In genomic region chr3:13054705-13055285, GRCh38 we compare ENCODE assay signal across 30 cellular contexts.
"Had no signal": no experiment of that assay in that cellular context is flagged by ENCODE, and none has a peak within 500 bp of the region (broad histone marks: within the 10 kb centered on the region; RNA-seq: fewer than 3 reads in every experiment).

No MANE protein-coding gene starts in this region.

- FAIRE-seq: endothelial cell of umbilical vein had no signal

- H3K4me3 Mint-ChIP-seq: activated CD4-positive, alpha-beta memory T cell treated with anti-CD3 and anti-CD28 coated beads for 36 hours; activated CD4-positive, alpha-beta T cell treated with anti-CD3 and anti-CD28 coated beads, Interleukin-2, amount 10 ng/mL, durations not matched to agents 24 days and 14 days; activated naive CD4-positive, alpha-beta T cell treated with anti-CD3 and anti-CD28 coated beads, Interleukin-2, amount 50 U/mL, for 24 hours; activated naive CD8-positive, alpha-beta T cell treated with anti-CD3 and anti-CD28 coated beads, Interleukin-2, amount 50 U/mL, for 24 hours; activated T-cell treated with anti-CD3 and anti-CD28 coated beads, Interleukin-2, amount 50 U/mL, for 4 hours; activated T-helper 17 cell treated with anti-CD3 and anti-CD28 coated beads, Interleukin-2, amount 50 U/mL, for 72 hours; natural killer cell treated with Interleukin-12 subunit alpha and Interleukin-12 subunit beta and Interleukin-15 and Interleukin-18, amount 100 ng/mL, for 72 hours; stimulated activated effector memory CD8-positive, alpha-beta T cell treated with anti-CD3 and anti-CD28 coated beads, Interleukin-12 subunit alpha, Interleukin-12 subunit beta, amount 100 ng/mL, for 72 hours; T-helper 17 cell had no signal

- H3K4me1 Mint-ChIP-seq: activated CD4-positive, alpha-beta T cell treated with anti-CD3 and anti-CD28 coated beads, Interleukin-2, amount 10 ng/mL, durations not matched to agents 24 days and 14 days; activated naive CD4-positive, alpha-beta T cell treated with anti-CD3 and anti-CD28 coated beads, Interleukin-2, amount 50 U/mL, for 24 hours; activated T-helper 17 cell treated with anti-CD3 and anti-CD28 coated beads, Interleukin-2, amount 50 U/mL, for 72 hours had no signal

- DNase-seq: activated CD4-positive, alpha-beta memory T cell treated with anti-CD3 and anti-CD28 coated beads for 36 hours; activated CD4-positive, alpha-beta T cell treated with anti-CD3 and anti-CD28 coated beads, Interleukin-2, amount 10 ng/mL, durations not matched to agents 24 days and 14 days; activated CD4-positive, CD25-positive, alpha-beta regulatory T cell treated with anti-CD3 and anti-CD28 coated beads, Interleukin-2, amount 50 U/mL, for 72 hours; activated CD8-positive, alpha-beta memory T cell treated with anti-CD3 and anti-CD28 coated beads, Interleukin-2, amount 50 U/mL, for 48 hours; activated naive CD8-positive, alpha-beta T cell treated with anti-CD3 and anti-CD28 coated beads, Interleukin-2, amount 50 U/mL, for 24 hours; activated T-cell treated with anti-CD3 and anti-CD28 coated beads, Interleukin-2, amount 50 U/mL, for 4 hours; body of pancreas; cerebellar nuclear complex; foreskin fibroblast; lower lobe of right lung; mesenchymal stem cell; mucosa of descending colon; spleen; stimulated activated CD4-positive, alpha-beta T cell treated with anti-CD3 and anti-CD28 coated beads, Interleukin-4, amount 100 ng/mL, for 1 hour; stomach; T-helper 17 cell; T1000; transverse colon had no signal

- H3K36me3 Mint-ChIP-seq: activated CD4-positive, alpha-beta memory T cell treated with anti-CD3 and anti-CD28 coated beads for 36 hours; activated naive CD4-positive, alpha-beta T cell treated with anti-CD3 and anti-CD28 coated beads, Interleukin-2, amount 50 U/mL, for 24 hours; natural killer cell treated with Interleukin-12 subunit alpha and Interleukin-12 subunit beta and Interleukin-15 and Interleukin-18, amount 100 ng/mL, for 72 hours had no signal

- H3K9me3 Mint-ChIP-seq: activated CD4-positive, alpha-beta memory T cell treated with anti-CD3 and anti-CD28 coated beads for 36 hours; activated CD4-positive, alpha-beta T cell treated with anti-CD3 and anti-CD28 coated beads, Interleukin-2, amount 10 ng/mL, durations not matched to agents 24 days and 14 days; activated naive CD4-positive, alpha-beta T cell treated with anti-CD3 and anti-CD28 coated beads, Interleukin-2, amount 50 U/mL, for 24 hours; activated naive CD8-positive, alpha-beta T cell treated with anti-CD3 and anti-CD28 coated beads, Interleukin-2, amount 50 U/mL, for 24 hours; activated T-cell treated with anti-CD3 and anti-CD28 coated beads, Interleukin-2, amount 50 U/mL, for 4 hours; activated T-helper 17 cell treated with anti-CD3 and anti-CD28 coated beads, Interleukin-2, amount 50 U/mL, for 72 hours; natural killer cell treated with Interleukin-12 subunit alpha and Interleukin-12 subunit beta and Interleukin-15 and Interleukin-18, amount 100 ng/mL, for 72 hours; stimulated activated effector memory CD8-positive, alpha-beta T cell treated with anti-CD3 and anti-CD28 coated beads, Interleukin-12 subunit alpha, Interleukin-12 subunit beta, amount 100 ng/mL, for 72 hours had no signal

- H3K27me3 ChIP-seq: body of pancreas, heart left ventricle, spleen, suprapubic skin, transverse colon had no signal

- H3K4me3 ChIP-seq: body of pancreas, coronary artery, heart left ventricle, lower lobe of right lung, mucosa of descending colon, spleen, stomach, suprapubic skin, transverse colon had no signal

- H3K36me3 ChIP-seq: heart left ventricle, lower lobe of right lung, spleen, stomach, suprapubic skin, transverse colon had no signal

- H3K4me1 ChIP-seq: body of pancreas, lower lobe of right lung, stomach, transverse colon had no signal

- H3K27ac Mint-ChIP-seq: activated CD4-positive, alpha-beta memory T cell treated with anti-CD3 and anti-CD28 coated beads for 36 hours; activated CD4-positive, alpha-beta T cell treated with anti-CD3 and anti-CD28 coated beads, Interleukin-2, amount 10 ng/mL, durations not matched to agents 24 days and 14 days; activated naive CD4-positive, alpha-beta T cell treated with anti-CD3 and anti-CD28 coated beads, Interleukin-2, amount 50 U/mL, for 24 hours; activated naive CD8-positive, alpha-beta T cell treated with anti-CD3 and anti-CD28 coated beads, Interleukin-2, amount 50 U/mL, for 24 hours; activated T-helper 17 cell treated with anti-CD3 and anti-CD28 coated beads, Interleukin-2, amount 50 U/mL, for 72 hours; stimulated activated effector memory CD8-positive, alpha-beta T cell treated with anti-CD3 and anti-CD28 coated beads, Interleukin-12 subunit alpha, Interleukin-12 subunit beta, amount 100 ng/mL, for 72 hours; T-helper 17 cell had no signal

- H3K27me3 Mint-ChIP-seq: activated CD4-positive, alpha-beta T cell treated with anti-CD3 and anti-CD28 coated beads, Interleukin-2, amount 10 ng/mL, durations not matched to agents 24 days and 14 days; activated naive CD4-positive, alpha-beta T cell treated with anti-CD3 and anti-CD28 coated beads, Interleukin-2, amount 50 U/mL, for 24 hours; activated naive CD8-positive, alpha-beta T cell treated with anti-CD3 and anti-CD28 coated beads, Interleukin-2, amount 50 U/mL, for 24 hours; activated T-helper 17 cell treated with anti-CD3 and anti-CD28 coated beads, Interleukin-2, amount 50 U/mL, for 72 hours; natural killer cell treated with Interleukin-12 subunit alpha and Interleukin-12 subunit beta and Interleukin-15 and Interleukin-18, amount 100 ng/mL, for 72 hours had no signal

- H3K9me3 ChIP-seq: body of pancreas, heart left ventricle, lower lobe of right lung, mucosa of descending colon, spleen, stomach, suprapubic skin, transverse colon had no signal

- ATAC-seq: activated naive CD8-positive, alpha-beta T cell treated with anti-CD3 and anti-CD28 coated beads, Interleukin-2, amount 50 U/mL, for 24 hours; activated T-cell treated with anti-CD3 and anti-CD28 coated beads, Interleukin-2, amount 50 U/mL, for 4 hours; activated T-helper 17 cell treated with anti-CD3 and anti-CD28 coated beads, Interleukin-2, amount 50 U/mL, for 72 hours; body of pancreas; esophagus mucosa; left lobe of liver; lower lobe of right lung; mucosa of descending colon; natural killer cell treated with Interleukin-12 subunit alpha and Interleukin-12 subunit beta and Interleukin-15 and Interleukin-18, amount 100 ng/mL, for 72 hours; right cardiac atrium; SK-N-SH treated with all-trans-retinoic acid at 6 μM for 48 hours; stimulated activated effector memory CD8-positive, alpha-beta T cell treated with anti-CD3 and anti-CD28 coated beads, Interleukin-12 subunit alpha, Interleukin-12 subunit beta, amount 100 ng/mL, for 72 hours; T-helper 17 cell had no signal

- H3K27ac ChIP-seq: body of pancreas, coronary artery, heart left ventricle, lower lobe of right lung, spleen, stomach, suprapubic skin, transverse colon had no signal
